30 cellular contexts compared by ENCODE assay signal in the genomic region with DNA sequence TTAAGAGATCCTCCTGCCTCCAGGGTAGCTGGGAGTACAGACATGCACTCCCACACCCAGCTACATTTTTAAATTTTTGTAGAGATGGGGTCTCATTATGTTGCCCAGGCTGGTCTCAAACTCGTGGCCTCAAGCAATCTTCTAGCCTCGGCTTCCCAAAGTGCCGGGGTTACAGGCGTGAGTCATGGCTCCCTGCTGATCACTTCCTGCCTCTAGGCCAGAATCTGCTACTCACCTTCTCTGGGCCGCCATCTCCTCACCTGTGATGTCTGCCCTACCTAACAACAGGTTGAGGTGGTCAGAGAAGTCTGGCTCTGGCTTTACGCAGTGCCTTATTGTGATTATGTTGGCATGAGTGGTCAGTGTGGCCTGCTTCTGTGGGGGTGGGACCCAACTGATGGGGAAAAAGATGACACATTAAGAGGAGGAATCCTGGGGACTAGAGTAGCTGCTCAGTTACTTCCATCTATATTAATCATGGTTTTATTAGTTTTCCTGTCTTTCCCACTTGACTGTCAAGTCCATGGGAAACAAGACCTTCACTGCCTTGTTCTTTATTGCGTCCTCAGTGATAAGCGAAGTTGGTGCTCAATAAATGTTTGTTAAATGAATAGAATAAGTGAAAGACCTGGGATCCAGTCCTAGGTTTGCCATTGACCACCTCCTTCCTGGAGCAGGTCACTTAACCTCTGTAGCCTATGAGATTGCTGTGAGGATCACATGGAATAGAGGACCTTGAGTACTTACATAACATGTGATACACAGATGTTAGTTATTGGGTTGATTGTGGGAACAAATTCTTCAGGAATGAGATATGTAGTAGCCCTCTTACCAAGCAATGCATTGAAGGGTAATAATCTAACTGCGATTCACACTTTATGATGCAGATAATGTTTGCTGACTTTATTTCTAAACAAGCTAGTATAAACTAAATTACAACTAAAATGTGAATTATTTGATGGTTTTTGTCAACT. TPM values are rescaled to one million over a fixed set of nuclear protein-coding genes. Genes with fewer than 3 reads are reported as not detected.
A peak's percentile ranks its signal among the peaks of the same experiment; 100 is the strongest.
DNase-seq lines count a peak whose midpoint lies in the region; ATAC-seq and TF ChIP-seq lines count a peak whose summit lies in the region.
"Had no signal": no experiment of that assay in that cellular context is flagged by ENCODE, and none has a peak within 500 bp of the region (broad histone marks: within the 10 kb centered on the region; RNA-seq: fewer than 3 reads in every experiment).

No MANE protein-coding gene starts in this region.

- H3K4me1 ChIP-seq in HUES6 (ENCODE audit: control insufficient read depth, insufficient read depth, low read length) (peaks cover 15% of the 10 kb centered on the region), endodermal cell (ENCODE audit: control insufficient read depth, insufficient read depth, low read length) (no peaks in the 10 kb centered on the region), mesendoderm (ENCODE audit: control insufficient read depth, low read depth, low read length) (no peaks in the 10 kb centered on the region), ascending aorta (no peaks in the 10 kb centered on the region)
- H3K4me1 ChIP-seq: BLaER1 treated with 17β-estradiol and CSF1 and Interleukin-3, amounts not matched to agents 10 nM and 100 nM; Peyer's patch had no signal

- H3K36me3 ChIP-seq in HUES6 (ENCODE audit: control insufficient read depth, insufficient read depth, low read length) (no peaks in the 10 kb centered on the region), endodermal cell (ENCODE audit: control insufficient read depth, insufficient read depth, low read length) (no peaks in the 10 kb centered on the region), mesendoderm (ENCODE audit: control insufficient read depth, insufficient read depth, low read length) (no peaks in the 10 kb centered on the region), ascending aorta (no peaks in the 10 kb centered on the region)
- H3K36me3 ChIP-seq: BLaER1 treated with 17β-estradiol and CSF1 and Interleukin-3, amounts not matched to agents 10 nM and 100 nM; neutrophil; Peyer's patch; thoracic aorta; vagina had no signal

- H3K27ac ChIP-seq in HUES6 (ENCODE audit: low read depth, low read length) (peak overlapping the region; percentile 52), endodermal cell (ENCODE audit: low read depth, low read length) (no peak overlapping the region), mesendoderm (ENCODE audit: low read depth, low read length) (no peak overlapping the region), ascending aorta (no peak overlapping the region)
- H3K27ac ChIP-seq: BLaER1 treated with 17β-estradiol and CSF1 and Interleukin-3, amounts not matched to agents 10 nM and 100 nM; KMS-11; neutrophil; Peyer's patch; thoracic aorta; vagina; VCaP had no signal

- no peaks in the 10 kb centered on the region for H3K9me3 Mint-ChIP-seq in endodermal cell
- H3K9me3 Mint-ChIP-seq: activated naive CD4-positive, alpha-beta T cell treated with anti-CD3 and anti-CD28 coated beads, Interleukin-2, amount 50 U/mL, for 72 hours; naive B cell; stimulated activated naive CD8-positive, alpha-beta T cell treated with anti-CD3 and anti-CD28 coated beads, Interleukin-15, amount 100 ng/mL, for 72 hours had no signal

- H3K9me3 ChIP-seq in HUES6 (ENCODE audit: control insufficient read depth, insufficient read depth, low read depth, low read length) = no peaks in the 10 kb centered on the region
- no peaks in the 10 kb centered on the region for H3K9me3 ChIP-seq in endodermal cell (ENCODE audit: control insufficient read depth, low read length)
- H3K9me3 ChIP-seq in ascending aorta = no peaks in the 10 kb centered on the region
- H3K9me3 ChIP-seq: BLaER1 treated with 17β-estradiol and CSF1 and Interleukin-3, amounts not matched to agents 10 nM and 100 nM; neutrophil; Peyer's patch; thoracic aorta; vagina had no signal

- no peak overlapping the region for H2BK15ac ChIP-seq in mesendoderm (replicated peaks; ENCODE audit: low read depth)

- no peak overlapping the region for H4K8ac ChIP-seq in mesendoderm (ENCODE audit: low read depth, low read length)

- H3K23ac ChIP-seq in mesendoderm (ENCODE audit: low read length) = no peak overlapping the region

- no peak overlapping the region for H2BK5ac ChIP-seq in mesendoderm (ENCODE audit: low read length)

- H3K27me3 Mint-ChIP-seq in endodermal cell (ENCODE audit: insufficient read depth) = no peaks in the 10 kb centered on the region
- H3K27me3 Mint-ChIP-seq: naive B cell; stimulated activated naive CD8-positive, alpha-beta T cell treated with anti-CD3 and anti-CD28 coated beads, Interleukin-15, amount 100 ng/mL, for 72 hours had no signal

- no peaks in the 10 kb centered on the region for H3K79me1 ChIP-seq in mesendoderm (ENCODE audit: low read length)

- H3K27ac Mint-ChIP-seq in endodermal cell = peak overlapping the region; percentile 57
- H3K27ac Mint-ChIP-seq: activated naive CD4-positive, alpha-beta T cell treated with anti-CD3 and anti-CD28 coated beads, Interleukin-2, amount 50 U/mL, for 72 hours; naive B cell; stimulated activated naive CD8-positive, alpha-beta T cell treated with anti-CD3 and anti-CD28 coated beads, Interleukin-15, amount 100 ng/mL, for 72 hours had no signal

- H3K27me3 ChIP-seq in HUES6 (ENCODE audit: control insufficient read depth, insufficient read depth, low read length) (no peaks in the 10 kb centered on the region), endodermal cell (ENCODE audit: control insufficient read depth, insufficient read depth, low read length, poor library complexity, severe bottlenecking) (no peaks in the 10 kb centered on the region), mesendoderm (ENCODE audit: insufficient read depth, low read length, poor library complexity) (no peaks in the 10 kb centered on the region), ascending aorta (no peaks in the 10 kb centered on the region)
- H3K27me3 ChIP-seq: BLaER1 treated with 17β-estradiol and CSF1 and Interleukin-3, amounts not matched to agents 10 nM and 100 nM; neutrophil; Peyer's patch; vagina had no signal

- peaks cover 6% of the 10 kb centered on the region for H3K4me1 Mint-ChIP-seq in endodermal cell
- H3K4me1 Mint-ChIP-seq: naive B cell; stimulated activated naive CD8-positive, alpha-beta T cell treated with anti-CD3 and anti-CD28 coated beads, Interleukin-15, amount 100 ng/mL, for 72 hours had no signal

- TF ChIP-seq CTCF in endodermal cell (conservative IDR thresholded peaks at IDR 0.05) (no peak), ascending aorta (IDR thresholded peaks at IDR 0.05) (no peak)

- H2AK5ac ChIP-seq in mesendoderm (ENCODE audit: low read length) = no peak overlapping the region

- H3K4me2 ChIP-seq in mesendoderm (ENCODE audit: low read length) = no peak overlapping the region
- H3K4me2 ChIP-seq: BLaER1 treated with 17β-estradiol and CSF1 and Interleukin-3, amounts not matched to agents 10 nM and 100 nM; KMS-11 had no signal

- no peak overlapping the region for H3K56ac ChIP-seq in mesendoderm (ENCODE audit: low read length)

- H3K36me3 Mint-ChIP-seq in endodermal cell (ENCODE audit: low read depth) = no peaks in the 10 kb centered on the region
- H3K36me3 Mint-ChIP-seq: activated naive CD4-positive, alpha-beta T cell treated with anti-CD3 and anti-CD28 coated beads, Interleukin-2, amount 50 U/mL, for 72 hours; naive B cell had no signal

- no peak overlapping the region for H4K5ac ChIP-seq in mesendoderm (ENCODE audit: low read length)

- H3K4me3 ChIP-seq in HUES6 (ENCODE audit: low read depth, low read length) (no peak overlapping the region), endodermal cell (ENCODE audit: low read length) (no peak overlapping the region), mesendoderm (ENCODE audit: low read length) (no peak overlapping the region), ascending aorta (no peak overlapping the region)
- H3K4me3 ChIP-seq: BLaER1 treated with 17β-estradiol and CSF1 and Interleukin-3, amounts not matched to agents 10 nM and 100 nM; Peyer's patch; thoracic aorta; vagina had no signal

- no peaks in the 10 kb centered on the region for H3K79me2 ChIP-seq in mesendoderm (ENCODE audit: control insufficient read depth, insufficient read depth, low read length)

- DNase-seq in GM03348 (ENCODE audit: low spot score) = peak; percentile 24
- DNase-seq in endodermal cell = peak; percentile 66
- peak; percentile 71 for DNase-seq in mesendoderm
- DNase-seq in ascending aorta (ENCODE audit: low spot score in 2 of 2) = no peak
- DNase-seq in NCI-H2029 treated with DMSO at 0.1 percent for 48 hours (lab: John Stamatoyannopoulos, UW) = no peak
- DNase-seq: activated CD4-positive, alpha-beta T cell treated with anti-CD3 and anti-CD28 coated beads for 48 hours; activated effector memory CD4-positive, alpha-beta T cell treated with Interleukin-2 at 50 U/mL for 16 hours; activated T-cell treated with anti-CD3 and anti-CD28 coated beads, Interleukin-2, amount 50 U/mL, for 1 hour; amygdala; DMS153; glutamatergic neuron; midbrain; naive B cell; NCI-H2081; NCI-H2227 treated with DMSO at 0.1 percent for 48 hours; Peyer's patch; right cardiac atrium; SIG-M5; stimulated activated CD4-positive, alpha-beta T cell treated with anti-CD3 and anti-CD28 coated beads, Interleukin-1b, Interleukin-23, amount 100 ng/mL, for 48 hours; stimulated activated CD8-positive, alpha-beta memory T cell treated with anti-CD3 and anti-CD28 coated beads, Interleukin-4, amount 100 ng/mL, for 48 hours; stimulated activated naive CD8-positive, alpha-beta T cell treated with anti-CD3 and anti-CD28 coated beads, Interleukin-15, amount 100 ng/mL, for 72 hours had no signal

- no peak overlapping the region for H3K4ac ChIP-seq in mesendoderm (ENCODE audit: low read depth, low read length)

- no peak overlapping the region for H3K18ac ChIP-seq in mesendoderm (ENCODE audit: low read length)

- WGBS in endodermal cell (ENCODE audit: insufficient coverage in 1 of 2, insufficient read length in 1 of 2), 2 experiments = 71 to 92% methylated on average over 4 to 8 of the region's 9 CpGs
- no CpG with 5 or more reads among the region's 9 CpGs for WGBS in mesendoderm (ENCODE audit: extremely low coverage, insufficient coverage, low lambda C conversion rate)

- H2BK120ac ChIP-seq in mesendoderm (ENCODE audit: low read depth, low read length) = no peak overlapping the region

- H3K4me3 Mint-ChIP-seq in endodermal cell = no peak overlapping the region
- H3K4me3 Mint-ChIP-seq: stimulated activated naive CD8-positive, alpha-beta T cell treated with anti-CD3 and anti-CD28 coated beads, Interleukin-15, amount 100 ng/mL, for 72 hours had no signal

- H3K9ac ChIP-seq in HUES6 (ENCODE audit: low read length) (no peak overlapping the region), endodermal cell (ENCODE audit: extremely low read depth, low read length, poor library complexity, severe bottlenecking) (no peak overlapping the region), mesendoderm (ENCODE audit: low read length) (no peak overlapping the region)
- H3K9ac ChIP-seq: BLaER1 treated with 17β-estradiol and CSF1 and Interleukin-3, amounts not matched to agents 10 nM and 100 nM; KMS-11 had no signal

- ATAC-seq in HG03139 (IDR thresholded peaks at IDR 0.05; ENCODE audit: unreplicated experiment) = no peak
- ATAC-seq: activated naive CD4-positive, alpha-beta T cell treated with anti-CD3 and anti-CD28 coated beads, Interleukin-2, amount 50 U/mL, for 72 hours; right cardiac atrium; stimulated activated naive CD8-positive, alpha-beta T cell treated with anti-CD3 and anti-CD28 coated beads, Interleukin-15, amount 100 ng/mL, for 72 hours had no signal

- intact Hi-C loops in ascending aorta (cut with DNase I) = no loop called here

RNA-seq across cellular contexts. Expression of a gene that starts 15.7 kb away (rescaled TPM):
- 1 to 10 TPM; 6.8 to 7.3 TPM for total RNA-seq in endodermal cell
- polyA plus RNA-seq in endodermal cell (2013, experiment 1 of 2) = 25.3 TPM
- 24.4 TPM for polyA plus RNA-seq in endodermal cell (2013, experiment 2 of 2)
- polyA plus RNA-seq in mesendoderm (2013, experiment 1 of 2) = 6.5 TPM
- 6.1 TPM for polyA plus RNA-seq in mesendoderm (2013, experiment 2 of 2)
- total RNA-seq in ascending aorta = 1.3 TPM

Comparison
In these comparisons a context has a peak if more than half of its experiments do, and no peak if none do; other contexts are left out.
1. DNase-seq: peak in GM03348 (single experiment), endodermal cell (single experiment) and mesendoderm (single experiment); none in ascending aorta (0 of 2) and NCI-H2029 treated with DMSO at 0.1 percent for 48 hours (single experiment).